ENCODE assay signal across 8 cellular contexts in genomic region chrX:54807524-54808108, GRCh38. TPM values are rescaled to one million over a fixed set of nuclear protein-coding genes. Genes with fewer than 3 reads are reported as not detected.
DNase-seq lines count a peak whose midpoint lies in the region; ATAC-seq and TF ChIP-seq lines count a peak whose summit lies in the region.

TSS of gene MAGED2 (plus strand) at chrX:54807745. CDS start at chrX:54809332, 1,587 bp downstream.

- in situ Hi-C loops in brain microvascular endothelial cell (cut with HindIII; ENCODE audit: low pct_ligation_motif_present, low sequenced_read_pairs) = no loop called here

- H3K27me3 Mint-ChIP-seq in T-cell = peaks cover 0 to 7% of the 10 kb centered on the region in 2 donors

- H3K4me3 Mint-ChIP-seq in T-cell = peak within 1 kb of the TSS; percentile 92 to 95 (median 93)

- peak; percentile 69 to 73 (median 72) for ATAC-seq in T-cell (replicated peaks in 1 of 4)
- peak in 3 of 4 donors; percentile 31 to 42 (median 35) for ATAC-seq in psoas muscle
- ATAC-seq in GM19455 (IDR thresholded peaks at IDR 0.05; ENCODE audit: unreplicated experiment) = no peak
- ATAC-seq in HG03439 (IDR thresholded peaks at IDR 0.05; ENCODE audit: unreplicated experiment) = no peak

- DNase-seq in NCI-H446 (lab: John Stamatoyannopoulos, UW) = peak; percentile 4 to 22
- no peak for DNase-seq in NCI-H446 treated with DMSO at 0.1 percent for 48 hours (lab: John Stamatoyannopoulos, UW)
- DNase-seq in T-cell = peak; percentile 22 to 71 (median 48)
- no peak for DNase-seq in brain microvascular endothelial cell
- DNase-seq in hippocampal formation (lab: John Stamatoyannopoulos, UW) = peak; percentile 6 to 15
- DNase-seq in psoas muscle = peak; percentile 37 to 58

- 3 to 24% (median 5%) methylated on average over 14 to 17 of the region's 17 CpGs for WGBS in psoas muscle, 3 donors

- TF ChIP-seq CTCF in brain microvascular endothelial cell (IDR thresholded peaks at IDR 0.05; ENCODE audit: low read depth, low read length, missing control alignments) (no peak), psoas muscle (IDR thresholded peaks at IDR 0.05) (no peak)

- H3K27me3 ChIP-seq in brain microvascular endothelial cell (replicated peaks) = no peaks in the 10 kb centered on the region
- H3K27me3 ChIP-seq in psoas muscle (ENCODE audit: insufficient read depth in 3 of 3, low read length in 2 of 3) = no peaks in the 10 kb centered on the region

- POLR2A ChIA-PET in T-cell (lab: Charles Lee) = interaction anchor here (0.5 to 1.3 kb wide), 2 partner anchors 168 to 1789 kb away, joined by 4 to 11 read pairs; no protein-coding TSS in a partner anchor

- H3K36me3 Mint-ChIP-seq in T-cell = peaks cover 9% of the 10 kb centered on the region

- peaks cover 23% of the 10 kb centered on the region for H3K36me3 ChIP-seq in brain microvascular endothelial cell (replicated peaks)
- peaks cover 0 to 30% of the 10 kb centered on the region in 2 donors for H3K36me3 ChIP-seq in psoas muscle (ENCODE audit: insufficient read depth in 1 of 2, low read depth in 1 of 2)

- H3K4me3 ChIP-seq in brain microvascular endothelial cell (ENCODE audit: low read depth, low read length) = peak within 1 kb of the TSS; percentile 75
- peak within 1 kb of the TSS; percentile 82 for H3K4me3 ChIP-seq in psoas muscle

- H3K9me3 ChIP-seq in psoas muscle = no peaks in the 10 kb centered on the region

- peaks cover 21 to 29% (median 29%) of the 10 kb centered on the region in 3 donors for H3K4me1 Mint-ChIP-seq in T-cell

- intact Hi-C loops in psoas muscle (cut with DNase I) = no loop called here

- no peaks in the 10 kb centered on the region for H3K9me3 Mint-ChIP-seq in T-cell

- peaks cover 8% of the 10 kb centered on the region for H3K4me1 ChIP-seq in psoas muscle

- CTCF ChIA-PET in T-cell (lab: Charles Lee) = no interaction called here

- peak within 1 kb of the TSS; percentile 46 for H3K27ac ChIP-seq in brain microvascular endothelial cell
- peak within 1 kb of the TSS; percentile 84 for H3K27ac ChIP-seq in psoas muscle

- H3K27ac Mint-ChIP-seq in T-cell = peak within 1 kb of the TSS; percentile 92

RNA-seq across cellular contexts. Expression of gene MAGED2, which starts in this region (rescaled TPM):
- total RNA-seq in T-cell (10 to 100 TPM; 64.5 to 99.3 (median 91.8) TPM), psoas muscle (10 to 100 TPM; 31.9 to 95.6 (median 58.2) TPM)
- polyA plus RNA-seq in psoas muscle = 10 to 100 TPM; 50.8 to 61.5 (median 51.6) TPM

Comparison
In these comparisons a context has a peak if more than half of its experiments do, and no peak if none do; other contexts are left out.
1. DNase-seq: peak in NCI-H446 (2 of 2), T-cell (34 of 34), hippocampal formation (2 of 2) and psoas muscle (2 of 2); none in NCI-H446 treated with DMSO at 0.1 percent for 48 hours (single experiment) and brain microvascular endothelial cell (single experiment).
2. ATAC-seq: peak in T-cell (4 of 4) and psoas muscle (3 of 4); none in GM19455 (single experiment) and HG03439 (single experiment).